ENCODE assay signal across 8 cellular contexts in genomic region chrX:52933976-52934703, GRCh38. TPM values are rescaled to one million over a fixed set of nuclear protein-coding genes. Genes with fewer than 3 reads are reported as not detected.
DNase-seq lines count a peak whose midpoint lies in the region; ATAC-seq, FAIRE-seq and TF ChIP-seq lines count a peak whose summit lies in the region.

No MANE protein-coding gene starts in this region.

- H3K9me3 ChIP-seq in Caco-2: no peaks in the 10 kb centered on the region

- TF ChIP-seq CTCF in Caco-2 (IDR thresholded peaks at IDR 0.05; ENCODE audit: insufficient read depth in 1 of 2, low read depth in 1 of 2, low read length in 1 of 2, severe bottlenecking in 1 of 2, unreplicated experiment in 1 of 2): no peak
- TF ChIP-seq CTCF in fibroblast of the aortic adventitia (IDR thresholded peaks at IDR 0.05; ENCODE audit: insufficient read depth, low read length): no peak

- intact Hi-C loops in Caco-2 (cut with micrococcal nuclease; ENCODE audit: unreplicated experiment): no loop called here

- no peak for ATAC-seq in GM21576 (IDR thresholded peaks at IDR 0.05; ENCODE audit: unreplicated experiment)
- ATAC-seq in GM19035 (IDR thresholded peaks at IDR 0.05; ENCODE audit: unreplicated experiment): no peak

- POLR2A ChIA-PET in Caco-2 (lab: Charles Lee): no interaction called here

- no peaks in the 10 kb centered on the region for H3K27me3 Mint-ChIP-seq in Caco-2 (ENCODE audit: insufficient read depth, unreplicated experiment)

- peak overlapping the region; percentile 99 for H3K27ac ChIP-seq in rectal smooth muscle tissue (ENCODE audit: low read depth, low read length)

- H3K27ac Mint-ChIP-seq in Caco-2 (ENCODE audit: unreplicated experiment): peak overlapping the region; percentile 100

- TF ChIP-seq POLR2A in H54 (IDR thresholded peaks at IDR 0.05; ENCODE audit: low read depth, low read length): peak; percentile 8; the same call in 1 of the 2 replicates

- peaks cover 16% of the 10 kb centered on the region for H3K36me3 Mint-ChIP-seq in Caco-2 (ENCODE audit: insufficient read depth, unreplicated experiment)

- no peaks in the 10 kb centered on the region for H3K36me3 ChIP-seq in Caco-2 (ENCODE audit: control insufficient read depth, insufficient read depth, low read length)
- no peaks in the 10 kb centered on the region for H3K36me3 ChIP-seq in rectal smooth muscle tissue (ENCODE audit: control insufficient read depth, insufficient read depth, low read length)

- CTCF ChIA-PET in Caco-2 (lab: Charles Lee): no interaction called here

- no peak for FAIRE-seq in H54 (lab: Jason Lieb, UNC)

- H3K27me3 ChIP-seq in Caco-2 (replicated peaks; ENCODE audit: control insufficient read depth, insufficient read depth, low read length) (no peaks in the 10 kb centered on the region), rectal smooth muscle tissue (ENCODE audit: control insufficient read depth, insufficient read depth, low read length) (no peaks in the 10 kb centered on the region)

- H3K4me3 Mint-ChIP-seq in Caco-2 (ENCODE audit: unreplicated experiment): peak overlapping the region; percentile 99

- H3K4me1 ChIP-seq in Caco-2 (0 out of 2 replicates have a peak, but pooled peaks cover 3% of the 10 kb centered on the region), rectal smooth muscle tissue (ENCODE audit: control insufficient read depth, insufficient read depth, low read length) (peaks cover 4% of the 10 kb centered on the region)

- no peak for DNase-seq in Caco-2
- DNase-seq in H54 (ENCODE audit: insufficient read length, low spot score): no peak
- peak; percentile 24 for DNase-seq in SK-N-DZ (ENCODE audit: low spot score)
- no peak for DNase-seq in fibroblast of the aortic adventitia (ENCODE audit: low read depth)
- DNase-seq in activated gamma-delta T cell (lab: John Stamatoyannopoulos, UW): no peak

- no peaks in the 10 kb centered on the region for H3K4me1 Mint-ChIP-seq in Caco-2 (ENCODE audit: low read depth, unreplicated experiment)

- TSS peak; percentile 63 for BruUV-seq in Caco-2 (replicated peaks; lab: Mats Ljungman, UMichigan)

- H3K9ac ChIP-seq in rectal smooth muscle tissue (ENCODE audit: low read length): peak overlapping the region; percentile 88

- H3K4me3 ChIP-seq in Caco-2 (ENCODE audit: low read depth, low read length) (peak overlapping the region; percentile 70), fibroblast of the aortic adventitia (ENCODE audit: low read depth, low read length) (peak overlapping the region; percentile 98), rectal smooth muscle tissue (ENCODE audit: low read length) (peak overlapping the region; percentile 98)

- no peaks in the 10 kb centered on the region for H3K9me3 Mint-ChIP-seq in Caco-2 (ENCODE audit: unreplicated experiment)

RNA-seq across cellular contexts. Expression of gene FAM156A, which starts 24.2 kb away (rescaled TPM):
- total RNA-seq in Caco-2 (2022) (33.9 and 37.0 TPM in 2 replicates), fibroblast of the aortic adventitia (ENCODE audit: low replicate concordance) (9.8 and 16.8 TPM in 2 replicates)
- polyA plus RNA-seq in SK-N-DZ (2014; cell fraction: cytosol; rRNA removed): 42.6 and 43.8 TPM in 2 replicates
- 85.7 and 109 TPM in 2 replicates for polyA plus RNA-seq in SK-N-DZ (2014; cell fraction: nucleus; rRNA removed)

RNA-seq across cellular contexts. Expression of gene FAM156B, which starts 37.0 kb away (rescaled TPM):
- 18.0 and 21.5 TPM in 2 replicates for total RNA-seq in Caco-2 (2022)
- polyA plus RNA-seq in SK-N-DZ (2014; cell fraction: cytosol; rRNA removed): 27.8 and 36.5 TPM in 2 replicates
- 44.2 and 105 TPM in 2 replicates for polyA plus RNA-seq in SK-N-DZ (2014; cell fraction: nucleus; rRNA removed)
- 7.9 and 26.5 TPM in 2 replicates for total RNA-seq in fibroblast of the aortic adventitia (ENCODE audit: low replicate concordance)
